In the genomic region with DNA sequence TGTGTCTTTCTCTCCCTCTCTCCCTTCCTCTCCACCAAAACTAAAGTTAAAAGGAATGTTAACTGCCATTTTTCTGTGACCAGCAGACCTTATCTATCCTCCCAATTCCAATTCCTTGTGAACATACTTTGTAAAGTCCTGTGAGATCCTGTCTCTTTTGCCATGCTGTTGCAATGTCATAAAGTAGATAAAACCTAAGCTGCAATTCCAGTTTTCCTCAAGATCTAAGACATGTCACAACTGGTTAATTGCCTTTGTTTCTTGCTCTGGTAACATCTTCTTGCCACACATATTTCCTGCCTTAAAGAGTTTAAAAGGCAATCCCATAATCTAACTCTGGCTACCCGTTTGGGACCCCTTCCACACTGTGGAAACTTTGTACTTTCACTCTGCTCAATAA, we compare ENCODE assay signal across 31 cellular contexts.
"Had no signal": no experiment of that assay in that cellular context is flagged by ENCODE, and none has a peak within 500 bp of the region (broad histone marks: within the 10 kb centered on the region; RNA-seq: fewer than 3 reads in every experiment).

No MANE protein-coding gene starts in this region.

- H3K36me3 Mint-ChIP-seq: activated CD4-positive, alpha-beta memory T cell treated with anti-CD3 and anti-CD28 coated beads for 36 hours; activated CD8-positive, alpha-beta memory T cell treated with anti-CD3 and anti-CD28 coated beads, Interleukin-2, amount 10 ng/mL, durations not matched to agents 7 days and 5 days; activated naive CD4-positive, alpha-beta T cell treated with anti-CD3 and anti-CD28 coated beads, Interleukin-2, amount 10 ng/mL, durations not matched to agents 7 days and 5 days; activated naive CD8-positive, alpha-beta T cell treated with anti-CD3 and anti-CD28 coated beads, Interleukin-2, amount 10 ng/mL, durations not matched to agents 7 days and 5 days; brain had no signal

- H3K27ac ChIP-seq: ascending aorta, gastrocnemius medialis, heart left ventricle had no signal

- DNase-seq: activated CD4-positive, alpha-beta memory T cell treated with anti-CD3 and anti-CD28 coated beads for 36 hours; activated CD4-positive, alpha-beta T cell treated with anti-CD3 and anti-CD28 coated beads for 36 hours; activated CD4-positive, alpha-beta T cell treated with anti-CD3 and anti-CD28 coated beads, Interleukin-2, amount 10 ng/mL, durations not matched to agents 24 days and 14 days; activated CD4-positive, CD25-positive, alpha-beta regulatory T cell; activated CD4-positive, CD25-positive, alpha-beta regulatory T cell treated with anti-CD3 and anti-CD28 coated beads, Interleukin-2, amount 50 U/mL, for 72 hours; activated CD8-positive, alpha-beta memory T cell treated with anti-CD3 and anti-CD28 coated beads, Interleukin-2, amount 10 ng/mL, durations not matched to agents 7 days and 5 days; activated CD8-positive, alpha-beta memory T cell treated with anti-CD3 and anti-CD28 coated beads, Interleukin-2, amount 50 U/mL, for 4 hours; activated CD8-positive, alpha-beta T cell treated with anti-CD3 and anti-CD28 coated beads, Interleukin-2, amount 10 ng/mL, durations not matched to agents 7 days and 5 days; activated gamma-delta T cell; activated naive CD4-positive, alpha-beta T cell; activated naive CD4-positive, alpha-beta T cell treated with anti-CD3 and anti-CD28 coated beads, Interleukin-2, amount 10 ng/mL, durations not matched to agents 7 days and 5 days; activated naive CD8-positive, alpha-beta T cell treated with anti-CD3 and anti-CD28 coated beads, Interleukin-2, amount 10 ng/mL, durations not matched to agents 7 days and 5 days; activated T-cell treated with anti-CD3 and anti-CD28 coated beads, Interleukin-2, amount 50 U/mL, for 24 hours; activated T-cell treated with anti-CD3 and anti-CD28 coated beads, Interleukin-2, amount 50 U/mL, for 72 hours; caudate nucleus; cortex of kidney; dermis blood vessel endothelial cell; effector CD4-positive, alpha-beta T cell; effector memory CD8-positive, alpha-beta T cell; foreskin fibroblast; gastrocnemius medialis; glutamatergic neuron; heart left ventricle; T-helper 1 cell; T-helper 17 cell; T1000 had no signal

- H3K4me3 ChIP-seq: ascending aorta, gastrocnemius medialis, heart left ventricle had no signal

- H3K36me3 ChIP-seq: ascending aorta, gastrocnemius medialis, heart left ventricle had no signal

- ATAC-seq: activated CD4-positive, alpha-beta T cell treated with anti-CD3 and anti-CD28 coated beads for 36 hours; activated CD8-positive, alpha-beta memory T cell treated with anti-CD3 and anti-CD28 coated beads, Interleukin-2, amount 10 ng/mL, durations not matched to agents 7 days and 5 days; activated CD8-positive, alpha-beta T cell treated with anti-CD3 and anti-CD28 coated beads, Interleukin-2, amount 10 ng/mL, durations not matched to agents 7 days and 5 days; activated naive CD4-positive, alpha-beta T cell treated with anti-CD3 and anti-CD28 coated beads, Interleukin-2, amount 50 U/mL, for 72 hours; activated T-cell treated with anti-CD3 and anti-CD28 coated beads, Interleukin-2, amount 50 U/mL, for 72 hours; effector memory CD8-positive, alpha-beta T cell; gastrocnemius medialis; heart left ventricle; T-helper 17 cell had no signal

- H3K4me1 ChIP-seq: ascending aorta, gastrocnemius medialis, heart left ventricle had no signal

- H3K27me3 ChIP-seq: ascending aorta, gastrocnemius medialis, heart left ventricle had no signal

- FAIRE-seq: colon had no signal

- H3K9me3 ChIP-seq: ascending aorta, gastrocnemius medialis had no signal

- H3K27ac Mint-ChIP-seq: activated CD4-positive, alpha-beta memory T cell treated with anti-CD3 and anti-CD28 coated beads for 36 hours; activated CD4-positive, alpha-beta T cell treated with anti-CD3 and anti-CD28 coated beads for 36 hours; activated CD4-positive, alpha-beta T cell treated with anti-CD3 and anti-CD28 coated beads, Interleukin-2, amount 10 ng/mL, durations not matched to agents 24 days and 14 days; activated CD8-positive, alpha-beta memory T cell treated with anti-CD3 and anti-CD28 coated beads, Interleukin-2, amount 10 ng/mL, durations not matched to agents 7 days and 5 days; activated CD8-positive, alpha-beta T cell treated with anti-CD3 and anti-CD28 coated beads, Interleukin-2, amount 10 ng/mL, durations not matched to agents 7 days and 5 days; activated naive CD4-positive, alpha-beta T cell treated with anti-CD3 and anti-CD28 coated beads, Interleukin-2, amount 10 ng/mL, durations not matched to agents 7 days and 5 days; activated naive CD4-positive, alpha-beta T cell treated with anti-CD3 and anti-CD28 coated beads, Interleukin-2, amount 50 U/mL, for 72 hours; activated naive CD8-positive, alpha-beta T cell treated with anti-CD3 and anti-CD28 coated beads, Interleukin-2, amount 10 ng/mL, durations not matched to agents 7 days and 5 days; activated T-cell treated with anti-CD3 and anti-CD28 coated beads, Interleukin-2, amount 50 U/mL, for 24 hours; activated T-cell treated with anti-CD3 and anti-CD28 coated beads, Interleukin-2, amount 50 U/mL, for 72 hours; brain; effector memory CD8-positive, alpha-beta T cell; T-helper 17 cell; T-helper 2 cell treated with Interferon-gamma antibody and Interleukin-4, amounts not matched to agents 5 μg/mL and 100 μg/mL, for 36 hours had no signal

- H3K27me3 Mint-ChIP-seq: activated CD4-positive, alpha-beta memory T cell treated with anti-CD3 and anti-CD28 coated beads for 36 hours; activated CD4-positive, alpha-beta T cell treated with anti-CD3 and anti-CD28 coated beads for 36 hours; activated CD4-positive, alpha-beta T cell treated with anti-CD3 and anti-CD28 coated beads, Interleukin-2, amount 10 ng/mL, durations not matched to agents 24 days and 14 days; activated CD8-positive, alpha-beta memory T cell treated with anti-CD3 and anti-CD28 coated beads, Interleukin-2, amount 10 ng/mL, durations not matched to agents 7 days and 5 days; activated naive CD4-positive, alpha-beta T cell treated with anti-CD3 and anti-CD28 coated beads, Interleukin-2, amount 10 ng/mL, durations not matched to agents 7 days and 5 days; activated naive CD8-positive, alpha-beta T cell treated with anti-CD3 and anti-CD28 coated beads, Interleukin-2, amount 10 ng/mL, durations not matched to agents 7 days and 5 days; activated T-cell treated with anti-CD3 and anti-CD28 coated beads, Interleukin-2, amount 50 U/mL, for 24 hours; effector memory CD8-positive, alpha-beta T cell; T-helper 17 cell had no signal

- H3K4me1 Mint-ChIP-seq: activated CD4-positive, alpha-beta T cell treated with anti-CD3 and anti-CD28 coated beads for 36 hours; activated CD4-positive, alpha-beta T cell treated with anti-CD3 and anti-CD28 coated beads, Interleukin-2, amount 10 ng/mL, durations not matched to agents 24 days and 14 days; activated CD8-positive, alpha-beta memory T cell treated with anti-CD3 and anti-CD28 coated beads, Interleukin-2, amount 10 ng/mL, durations not matched to agents 7 days and 5 days; activated naive CD4-positive, alpha-beta T cell treated with anti-CD3 and anti-CD28 coated beads, Interleukin-2, amount 10 ng/mL, durations not matched to agents 7 days and 5 days; activated naive CD8-positive, alpha-beta T cell treated with anti-CD3 and anti-CD28 coated beads, Interleukin-2, amount 10 ng/mL, durations not matched to agents 7 days and 5 days; brain; T-helper 17 cell had no signal

- H3K4me3 Mint-ChIP-seq: activated CD4-positive, alpha-beta memory T cell treated with anti-CD3 and anti-CD28 coated beads for 36 hours; activated CD4-positive, alpha-beta T cell treated with anti-CD3 and anti-CD28 coated beads for 36 hours; activated CD4-positive, alpha-beta T cell treated with anti-CD3 and anti-CD28 coated beads, Interleukin-2, amount 10 ng/mL, durations not matched to agents 24 days and 14 days; activated CD8-positive, alpha-beta memory T cell treated with anti-CD3 and anti-CD28 coated beads, Interleukin-2, amount 10 ng/mL, durations not matched to agents 7 days and 5 days; activated CD8-positive, alpha-beta T cell treated with anti-CD3 and anti-CD28 coated beads, Interleukin-2, amount 10 ng/mL, durations not matched to agents 7 days and 5 days; activated naive CD4-positive, alpha-beta T cell treated with anti-CD3 and anti-CD28 coated beads, Interleukin-2, amount 10 ng/mL, durations not matched to agents 7 days and 5 days; activated naive CD8-positive, alpha-beta T cell treated with anti-CD3 and anti-CD28 coated beads, Interleukin-2, amount 10 ng/mL, durations not matched to agents 7 days and 5 days; activated T-cell treated with anti-CD3 and anti-CD28 coated beads, Interleukin-2, amount 50 U/mL, for 24 hours; activated T-cell treated with anti-CD3 and anti-CD28 coated beads, Interleukin-2, amount 50 U/mL, for 72 hours; brain; effector memory CD8-positive, alpha-beta T cell; T-helper 17 cell; T-helper 2 cell treated with Interferon-gamma antibody and Interleukin-4, amounts not matched to agents 5 μg/mL and 100 μg/mL, for 36 hours had no signal
